Comparison of ENCODE assay signal across 17 cellular contexts in genomic region chr2:62363166-62363565, GRCh38.
DNase-seq lines count a peak whose midpoint lies in the region; ATAC-seq, FAIRE-seq and TF ChIP-seq lines count a peak whose summit lies in the region.
"Had no signal": no experiment of that assay in that cellular context is flagged by ENCODE, and none has a peak within 500 bp of the region (broad histone marks: within the 10 kb centered on the region; RNA-seq: fewer than 3 reads in every experiment).

No MANE protein-coding gene starts in this region.

- no peak overlapping the region for H3K18ac ChIP-seq in H9 (ENCODE audit: insufficient read length, low read depth, low read length)

- H4K20me1 ChIP-seq in HepG2 (ENCODE audit: insufficient read depth, low read length) (no peaks in the 10 kb centered on the region), H9 (ENCODE audit: control insufficient read depth, insufficient read depth, insufficient read length) (no peaks in the 10 kb centered on the region)

- H2BK120ac ChIP-seq in H9 (ENCODE audit: low read depth, low read length, poor library complexity, severe bottlenecking), result no peak overlapping the region

- H3K56ac ChIP-seq in H9 (ENCODE audit: insufficient read length, low read depth, low read length), result no peak overlapping the region

- no peaks in the 10 kb centered on the region for H3K79me1 ChIP-seq in H9 (ENCODE audit: insufficient read depth, low read depth, low read length, poor library complexity, severe bottlenecking)

- H4K5ac ChIP-seq in H9 (ENCODE audit: insufficient read length, low read depth, low read length), result no peak overlapping the region

- BruUV-seq in HepG2 (replicated peaks; lab: Mats Ljungman, UMichigan), result no TSS peak

- H3K9me3 ChIP-seq in HepG2 (ENCODE audit: low read length) (0 out of 2 replicates have a peak, but pooled peaks cover 4% of the 10 kb centered on the region), right lobe of liver (no peaks in the 10 kb centered on the region), H9 (ENCODE audit: control insufficient read depth, low read depth, low read length) (no peaks in the 10 kb centered on the region), Peyer's patch (peaks cover 0 to 4% (median 0%) of the 10 kb centered on the region in 4 donors)

- H2BK5ac ChIP-seq in H9 (ENCODE audit: insufficient read length, low read length), result no peak overlapping the region

- H2AK5ac ChIP-seq in H9 (ENCODE audit: insufficient read length, low read length), result no peak overlapping the region

- CTCF ChIA-PET in HepG2 (lab: Yijun Ruan, JAX; ENCODE audit: low intra/inter-chr PET ratio, low total read pairs), result no interaction called here

- H3K14ac ChIP-seq in H9 (ENCODE audit: insufficient read depth, low read length), result peak overlapping the region; percentile 7; the same call in 1 of the 2 replicates

- no peaks in the 10 kb centered on the region for H3K36me3 ChIP-seq in HepG2 (replicated peaks in 1 of 2; ENCODE audit: control insufficient read depth in 1 of 2, insufficient read depth in 2 of 2, low read length in 2 of 2)
- H3K36me3 ChIP-seq in right lobe of liver, result no peaks in the 10 kb centered on the region
- no peaks in the 10 kb centered on the region for H3K36me3 ChIP-seq in Peyer's patch
- H3K36me3 ChIP-seq: gastroesophageal sphincter had no signal

- H3K9ac ChIP-seq in HepG2 (ENCODE audit: insufficient read depth, low read depth, low read length) (no peak overlapping the region), H9 (ENCODE audit: extremely low read depth, insufficient read length, low read length) (no peak overlapping the region)

- no peak overlapping the region for H4K91ac ChIP-seq in H9 (ENCODE audit: insufficient read length, low read depth, low read length)

- no peak overlapping the region for H3K23ac ChIP-seq in H9 (ENCODE audit: insufficient read length, low read depth, low read length)

- H2BK20ac ChIP-seq in H9 (ENCODE audit: low read depth, low read length, poor library complexity, severe bottlenecking), result no peak overlapping the region

- H3K4me1 Mint-ChIP-seq in H9, result peaks cover 30 to 32% of the 10 kb centered on the region in 2 experiments
- H3K4me1 Mint-ChIP-seq: stimulated activated naive CD8-positive, alpha-beta T cell treated with anti-CD3 and anti-CD28 coated beads, Interleukin-15, amount 100 ng/mL, for 72 hours had no signal

- H3K4me1 ChIP-seq in HepG2 (ENCODE audit: insufficient read depth, low read length) (no peaks in the 10 kb centered on the region), right lobe of liver (no peaks in the 10 kb centered on the region), H9 (ENCODE audit: insufficient read depth, low read length) (peaks cover 3% of the 10 kb centered on the region; the same call in 1 of the 2 replicates), Peyer's patch (no peaks in the 10 kb centered on the region)
- H3K4me1 ChIP-seq: gastroesophageal sphincter had no signal

- H2BK15ac ChIP-seq in H9 (ENCODE audit: low read depth, low read length), result no peak overlapping the region

- TF ChIP-seq CTCF in HepG2 (CRISPR knock-in tag; IDR thresholded peaks at IDR 0.05) (no peak), right lobe of liver (IDR thresholded peaks at IDR 0.05) (no peak), H9 (conservative IDR thresholded peaks at IDR 0.05) (no peak), Peyer's patch (IDR thresholded peaks at IDR 0.05) (no peak)

- H3K23me2 ChIP-seq in H9 (ENCODE audit: insufficient read length, low read depth, low read length, poor library complexity, severe bottlenecking), result no peaks in the 10 kb centered on the region

- no peak overlapping the region for H3T11ph ChIP-seq in H9 (ENCODE audit: low read length)

- no peaks in the 10 kb centered on the region for H3K27me3 Mint-ChIP-seq in H9 (ENCODE audit: low read depth)
- H3K27me3 Mint-ChIP-seq: stimulated activated naive CD8-positive, alpha-beta T cell treated with anti-CD3 and anti-CD28 coated beads, Interleukin-15, amount 100 ng/mL, for 72 hours had no signal

- POLR2A ChIA-PET in HepG2 (lab: Yijun Ruan, JAX), result no interaction called here

- FAIRE-seq in HepG2 (lab: Jason Lieb, UNC), result no peak

- 0 out of 3 replicates have a peak, but pooled peaks have one; percentile 23 for ATAC-seq in HepG2
- ATAC-seq in right lobe of liver, result no peak
- ATAC-seq in HG03342 (IDR thresholded peaks at IDR 0.05; ENCODE audit: unreplicated experiment), result peak; percentile 84
- ATAC-seq: gastroesophageal sphincter; stimulated activated naive CD8-positive, alpha-beta T cell treated with anti-CD3 and anti-CD28 coated beads, Interleukin-15, amount 100 ng/mL, for 72 hours had no signal

- no peak for DNase-seq in HepG2 (ENCODE audit: low spot score)
- DNase-seq in right lobe of liver, result no peak
- no peak for DNase-seq in H9
- DNase-seq in NCI-H748 treated with DMSO at 0.1 percent for 48 hours (lab: John Stamatoyannopoulos, UW), result no peak
- no peak for DNase-seq in SW480 (ENCODE audit: low spot score)
- no peak for DNase-seq in Peyer's patch
- DNase-seq in activated naive CD4-positive, alpha-beta T cell (lab: John Stamatoyannopoulos, UW), result no peak
- DNase-seq: 8988T; activated CD4-positive, alpha-beta T cell treated with anti-CD3 and anti-CD28 coated beads, Interleukin-2, amount 50 U/mL, for 1 hour; DMS53; GOT3; stimulated activated naive CD8-positive, alpha-beta T cell treated with anti-CD3 and anti-CD28 coated beads, Interleukin-15, amount 100 ng/mL, for 72 hours had no signal

- H3K4me3 ChIP-seq in HepG2 (replicated peaks in 1 of 3; ENCODE audit: insufficient read depth in 1 of 3, low read depth in 2 of 3, low read length in 3 of 3) (no peak overlapping the region), right lobe of liver (no peak overlapping the region), Peyer's patch (no peak overlapping the region)
- H3K4me3 ChIP-seq: coronary artery, gastroesophageal sphincter, SK-N-MC had no signal

- H3K27me3 ChIP-seq in HepG2 (ENCODE audit: control insufficient read depth in 1 of 2, insufficient read depth in 2 of 2, low read length in 2 of 2) (peaks cover 0 to 3% of the 10 kb centered on the region in 2 experiments; a peak in 1 of 5 replicates), right lobe of liver (no peaks in the 10 kb centered on the region), H9 (ENCODE audit: insufficient read depth, low read length) (no peaks in the 10 kb centered on the region), Peyer's patch (no peaks in the 10 kb centered on the region)
- H3K27me3 ChIP-seq: gastroesophageal sphincter had no signal

- H2AFZ ChIP-seq in HepG2 (ENCODE audit: low read length), result no peak overlapping the region
- H2AFZ ChIP-seq in H9 (ENCODE audit: low read length), result no peak overlapping the region

- H3K36me3 Mint-ChIP-seq in H9 (ENCODE audit: insufficient read depth in 1 of 3, low read depth in 3 of 3), result peaks cover 2 to 10% (median 3%) of the 10 kb centered on the region in 3 experiments; a peak in 6 of 7 replicates
- H3K36me3 Mint-ChIP-seq: activated naive CD4-positive, alpha-beta T cell treated with anti-CD3 and anti-CD28 coated beads, Interleukin-2, amount 50 U/mL, for 72 hours had no signal

- 0 out of 7 replicates have a peak overlapping the region, but pooled peaks of 1 of the 3 experiments have one; percentile 19 for H3K27ac Mint-ChIP-seq in H9
- H3K27ac Mint-ChIP-seq: activated naive CD4-positive, alpha-beta T cell treated with anti-CD3 and anti-CD28 coated beads, Interleukin-2, amount 50 U/mL, for 72 hours; stimulated activated naive CD8-positive, alpha-beta T cell treated with anti-CD3 and anti-CD28 coated beads, Interleukin-15, amount 100 ng/mL, for 72 hours had no signal

- H4K8ac ChIP-seq in H9 (replicated peaks; ENCODE audit: insufficient read length, low read depth, low read length), result no peak overlapping the region

- H3K27ac ChIP-seq in HepG2 (ENCODE audit: extremely low read length, insufficient read depth, low read length) (no peak overlapping the region), right lobe of liver (no peak overlapping the region), H9 (ENCODE audit: insufficient read length, low read depth, low read length) (no peak overlapping the region), Peyer's patch (no peak overlapping the region)
- H3K27ac ChIP-seq: coronary artery, gastroesophageal sphincter, SK-N-MC had no signal

- TF ChIP-seq POLR2A in HepG2 (IDR thresholded peaks at IDR 0.05; ENCODE audit: insufficient read depth in 1 of 2, low read depth in 2 of 2, low read length in 2 of 2), result no peak
- TF ChIP-seq POLR2A in right lobe of liver (IDR thresholded peaks at IDR 0.05), result no peak
- TF ChIP-seq POLR2A in Peyer's patch (IDR thresholded peaks at IDR 0.05), result no peak

- intact Hi-C loops in HepG2 (cut with micrococcal nuclease; ENCODE audit: unreplicated experiment) (no loop called here), right lobe of liver (cut with DNase I) (no loop called here)

- TF ChIP-seq RAD21 in HepG2 (CRISPR knock-in tag; IDR thresholded peaks at IDR 0.05), result no peak

- in situ Hi-C loops in HepG2 (cut with HindIII; ENCODE audit: extremely low pct_ligation_motif_present, low pct_unique_long_range_greater_than_20kb), result no loop called here

- WGBS in HepG2 (ENCODE audit: low lambda C conversion rate), result 73% methylated on average over 5 of the region's 5 CpGs
- WGBS in right lobe of liver (ENCODE audit: insufficient coverage, low coverage, low lambda C conversion rate, missing lambda C conversion rate), result 83% methylated on average over 1 of the region's 5 CpGs
- no CpG with 5 or more reads among the region's 5 CpGs for WGBS in H9 (ENCODE audit: extremely low coverage, insufficient read length, low lambda C conversion rate)

- no peak for TF ChIP-seq EP300 in HepG2 (IDR thresholded peaks at IDR 0.05; ENCODE audit: low read depth in 2 of 2, low read length in 2 of 2)
- TF ChIP-seq EP300 in HepG2 (CRISPR knock-in tag; IDR thresholded peaks at IDR 0.05; ENCODE audit: borderline replicate concordance), result no peak

- no peak overlapping the region for H2BK12ac ChIP-seq in H9 (ENCODE audit: insufficient read length, low read depth, low read length)

- H3K4ac ChIP-seq in H9 (ENCODE audit: low read depth, low read length), result no peak overlapping the region

- H3K9me3 Mint-ChIP-seq in H9, result peaks cover 6% of the 10 kb centered on the region in 2 experiments; a peak in 2 of 5 replicates
- H3K9me3 Mint-ChIP-seq: activated naive CD4-positive, alpha-beta T cell treated with anti-CD3 and anti-CD28 coated beads, Interleukin-2, amount 50 U/mL, for 72 hours; stimulated activated naive CD8-positive, alpha-beta T cell treated with anti-CD3 and anti-CD28 coated beads, Interleukin-15, amount 100 ng/mL, for 72 hours had no signal

- H3K79me2 ChIP-seq in HepG2 (ENCODE audit: insufficient read depth, low read length) (no peaks in the 10 kb centered on the region), H9 (ENCODE audit: insufficient read depth, low read length) (no peaks in the 10 kb centered on the region)

- H3K4me3 Mint-ChIP-seq in H9, result no peak overlapping the region
- H3K4me3 Mint-ChIP-seq: stimulated activated naive CD8-positive, alpha-beta T cell treated with anti-CD3 and anti-CD28 coated beads, Interleukin-15, amount 100 ng/mL, for 72 hours had no signal

- H3K4me2 ChIP-seq in HepG2 (ENCODE audit: low read depth, low read length), result no peak overlapping the region
- H3K4me2 ChIP-seq in H9 (ENCODE audit: insufficient read depth, insufficient read length, low read length), result no peak overlapping the region

TF ChIP-seq in HepG2, 621 proteins besides CTCF, POLR2A, EP300 and RAD21:
- TF ChIP-seq POLR2AphosphoS5 (IDR thresholded peaks at IDR 0.05; ENCODE audit: low read depth, low read length), result no peak

Comparison
In these comparisons a context has a peak if more than half of its experiments do, and no peak if none do; other contexts are left out.
1. ATAC-seq: peak in HepG2 (single experiment) and HG03342 (single experiment); none in right lobe of liver (0 of 4).